In genomic region chrX:118116308-118117068, GRCh38 we compare ENCODE assay signal across 9 cellular contexts. TPM values are rescaled to one million over a fixed set of nuclear protein-coding genes. Genes with fewer than 3 reads are reported as not detected.
DNase-seq lines count a peak whose midpoint lies in the region; ATAC-seq and TF ChIP-seq lines count a peak whose summit lies in the region.
"Had no signal": no experiment of that assay in that cellular context is flagged by ENCODE, and none has a peak within 500 bp of the region (broad histone marks: within the 10 kb centered on the region; RNA-seq: fewer than 3 reads in every experiment).

TSS of gene KLHL13 (minus strand) at chrX:118116810. CDS start at chrX:118028473, 88,337 bp downstream.

- peak within 1 kb of the TSS; percentile 17 to 28 for H3K4me3 ChIP-seq in neutrophil (ENCODE audit: low read depth in 1 of 2, low read length in 1 of 2)
- H3K4me3 ChIP-seq: BLaER1 had no signal

- peaks cover 5% of the 10 kb centered on the region for H3K27me3 Mint-ChIP-seq in activated naive CD8-positive, alpha-beta T cell

- H3K36me3 ChIP-seq in neutrophil, result no peaks in the 10 kb centered on the region
- H3K36me3 ChIP-seq: BLaER1 had no signal

- H3K27ac Mint-ChIP-seq in activated naive CD8-positive, alpha-beta T cell, result peak within 1 kb of the TSS; percentile 72

- intact Hi-C loops in Right ventricle myocardium superior (cut with DNase I), result no loop called here

- peak; percentile 61 to 74 for DNase-seq in NCI-H2081 (lab: John Stamatoyannopoulos, UW)
- DNase-seq in NCI-H2081 treated with DMSO at 0.1 percent for 48 hours (lab: John Stamatoyannopoulos, UW), result no peak
- peak; percentile 9 to 33 for DNase-seq in Kasumi-1 (lab: John Stamatoyannopoulos, UW)
- peak; percentile 50 for DNase-seq in Right ventricle myocardium superior
- DNase-seq in NOMO-1 treated with dmso at 0.1 percent for 144 hours (lab: John Stamatoyannopoulos, UW; ENCODE audit: unreplicated experiment), result no peak
- DNase-seq in T-helper 9 cell, result no peak

- H3K4me1 Mint-ChIP-seq in activated naive CD8-positive, alpha-beta T cell (ENCODE audit: low read depth), result peaks cover 10% of the 10 kb centered on the region

- no peak within 1 kb of the TSS for H3K27ac ChIP-seq in neutrophil
- H3K27ac ChIP-seq: BLaER1 had no signal

- H3K27me3 ChIP-seq in neutrophil, result peaks cover 44% of the 10 kb centered on the region
- H3K27me3 ChIP-seq: BLaER1 had no signal

- TF ChIP-seq CTCF in neutrophil (IDR thresholded peaks at IDR 0.05), result no peak

- H3K9me3 Mint-ChIP-seq in activated naive CD8-positive, alpha-beta T cell (ENCODE audit: low read depth), result no peaks in the 10 kb centered on the region

- no peaks in the 10 kb centered on the region for H3K36me3 Mint-ChIP-seq in activated naive CD8-positive, alpha-beta T cell

- peak; percentile 91 for ATAC-seq in Right ventricle myocardium superior (ENCODE audit: poor library complexity)

- peaks cover 0 to 3% of the 10 kb centered on the region in 2 experiments for H3K4me1 ChIP-seq in neutrophil (ENCODE audit: control insufficient read depth in 1 of 2, insufficient read depth in 1 of 2, low read depth in 1 of 2, low read length in 1 of 2)
- H3K4me1 ChIP-seq: BLaER1 had no signal

- H3K4me3 Mint-ChIP-seq in activated naive CD8-positive, alpha-beta T cell, result peak within 1 kb of the TSS; percentile 80

- H3K9me3 ChIP-seq in neutrophil, result no peaks in the 10 kb centered on the region

RNA-seq across cellular contexts. Expression of gene KLHL13, which starts in this region (rescaled TPM):
- total RNA-seq in Right ventricle myocardium superior, result 5.7 TPM

Comparison
In these comparisons a context has a peak if more than half of its experiments do, and no peak if none do; other contexts are left out.
1. DNase-seq: peak in NCI-H2081 (2 of 2), Kasumi-1 (2 of 2) and Right ventricle myocardium superior (single experiment); none in NCI-H2081 treated with DMSO at 0.1 percent for 48 hours (single experiment), NOMO-1 treated with dmso at 0.1 percent for 144 hours (single experiment) and T-helper 9 cell (single experiment).